Comparison of ENCODE assay signal across 16 cellular contexts in the genomic region with DNA sequence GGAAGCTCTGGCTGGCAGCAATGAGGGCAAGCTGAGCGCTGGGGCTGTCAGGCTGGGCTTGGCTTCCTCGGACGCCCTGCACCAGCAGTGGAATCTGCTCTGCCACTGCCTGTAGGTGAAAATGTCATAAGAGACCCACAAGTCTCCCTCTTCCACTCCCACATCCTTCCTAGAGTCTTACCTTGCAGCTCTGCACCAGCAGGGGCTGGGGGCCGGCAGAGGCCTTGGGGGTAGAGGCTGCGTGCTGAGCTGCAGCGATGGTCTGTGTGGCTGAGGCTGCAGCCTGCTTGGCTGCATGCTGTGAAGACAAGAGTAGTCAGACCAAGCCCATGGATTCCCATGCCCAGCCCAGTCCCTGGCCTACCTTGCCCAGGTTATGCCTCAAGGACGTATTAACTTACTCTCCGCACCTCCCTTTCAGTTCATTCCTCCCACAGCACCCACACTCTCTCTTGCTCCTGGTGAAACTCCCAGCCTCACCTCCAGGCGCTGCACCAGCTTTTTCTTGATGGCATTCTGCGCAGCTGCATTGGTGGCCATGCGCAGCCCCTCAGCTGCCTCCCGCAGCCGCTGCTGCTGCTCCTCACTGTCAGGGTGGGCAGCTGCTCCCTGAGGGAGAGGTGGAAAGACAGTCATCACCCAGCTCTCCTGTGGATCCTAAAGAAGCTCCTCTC. TPM values are rescaled to one million over a fixed set of nuclear protein-coding genes. Genes with fewer than 3 reads are reported as not detected.
DNase-seq lines count a peak whose midpoint lies in the region; ATAC-seq and TF ChIP-seq lines count a peak whose summit lies in the region.
"Had no signal": no experiment of that assay in that cellular context is flagged by ENCODE, and none has a peak within 500 bp of the region (broad histone marks: within the 10 kb centered on the region; RNA-seq: fewer than 3 reads in every experiment).

No MANE protein-coding gene starts in this region.

- H4K20me1 ChIP-seq in H9 (ENCODE audit: control insufficient read depth, insufficient read depth, insufficient read length) = no peaks in the 10 kb centered on the region

- no peak overlapping the region for H2BK15ac ChIP-seq in H9 (ENCODE audit: low read depth, low read length)

- no peaks in the 10 kb centered on the region for H3K27me3 ChIP-seq in H9 (ENCODE audit: insufficient read depth, low read length)
- H3K27me3 ChIP-seq in gastroesophageal sphincter = no peaks in the 10 kb centered on the region
- H3K27me3 ChIP-seq: right lobe of liver, transverse colon had no signal

- peaks cover 15 to 100% of the 10 kb centered on the region in 2 donors for H3K36me3 ChIP-seq in gastroesophageal sphincter

- no peak overlapping the region for H2AK5ac ChIP-seq in H9 (ENCODE audit: insufficient read length, low read length)

- H2BK5ac ChIP-seq in H9 (ENCODE audit: insufficient read length, low read length) = no peak overlapping the region

- H3K27ac Mint-ChIP-seq in H9 = peak overlapping the region; percentile 61 to 82 (median 72); a peak in 4 of 7 replicates
- H3K27ac Mint-ChIP-seq in activated T-helper 17 cell treated with anti-CD3 and anti-CD28 coated beads, Interleukin-2, amount 50 U/mL, for 72 hours = peak overlapping the region; percentile 58
- H3K27ac Mint-ChIP-seq: activated naive CD4-positive, alpha-beta T cell treated with anti-CD3 and anti-CD28 coated beads, Interleukin-2, amount 50 U/mL, for 24 hours had no signal

- H3K18ac ChIP-seq in H9 (ENCODE audit: insufficient read length, low read depth, low read length) = no peak overlapping the region

- peaks cover 0 to 9% of the 10 kb centered on the region in 2 experiments; a peak in 2 of 4 replicates for H3K4me1 Mint-ChIP-seq in H9
- peaks cover 9% of the 10 kb centered on the region for H3K4me1 Mint-ChIP-seq in activated T-helper 17 cell treated with anti-CD3 and anti-CD28 coated beads, Interleukin-2, amount 50 U/mL, for 72 hours
- H3K4me1 Mint-ChIP-seq: activated naive CD4-positive, alpha-beta T cell treated with anti-CD3 and anti-CD28 coated beads, Interleukin-2, amount 50 U/mL, for 24 hours had no signal

- no peak overlapping the region for H3K4ac ChIP-seq in H9 (ENCODE audit: low read depth, low read length)

- H3K9me3 ChIP-seq in H9 (ENCODE audit: control insufficient read depth, low read depth, low read length) (no peaks in the 10 kb centered on the region), gastroesophageal sphincter (no peaks in the 10 kb centered on the region)
- H3K9me3 ChIP-seq: right lobe of liver, transverse colon had no signal

- no peak overlapping the region for H2BK120ac ChIP-seq in H9 (ENCODE audit: low read depth, low read length, poor library complexity, severe bottlenecking)

- H3K27ac ChIP-seq in H9 (ENCODE audit: insufficient read length, low read depth, low read length) = no peak overlapping the region
- peak overlapping the region; percentile 63 to 98 (median 86) for H3K27ac ChIP-seq in gastroesophageal sphincter
- H3K27ac ChIP-seq: right lobe of liver, transverse colon had no signal

- H3K23ac ChIP-seq in H9 (ENCODE audit: insufficient read length, low read depth, low read length) = no peak overlapping the region

- no peaks in the 10 kb centered on the region for H3K23me2 ChIP-seq in H9 (ENCODE audit: insufficient read length, low read depth, low read length, poor library complexity, severe bottlenecking)

- no peak overlapping the region for H3K4me3 Mint-ChIP-seq in H9
- no peak overlapping the region for H3K4me3 Mint-ChIP-seq in activated T-helper 17 cell treated with anti-CD3 and anti-CD28 coated beads, Interleukin-2, amount 50 U/mL, for 72 hours
- H3K4me3 Mint-ChIP-seq: activated naive CD4-positive, alpha-beta T cell treated with anti-CD3 and anti-CD28 coated beads, Interleukin-2, amount 50 U/mL, for 24 hours had no signal

- no peak overlapping the region for H3K4me3 ChIP-seq in gastroesophageal sphincter
- H3K4me3 ChIP-seq: right lobe of liver, transverse colon had no signal

- TF ChIP-seq POLR2A in gastroesophageal sphincter (IDR thresholded peaks at IDR 0.05) = no peak

- no peaks in the 10 kb centered on the region for H3K79me1 ChIP-seq in H9 (ENCODE audit: insufficient read depth, low read depth, low read length, poor library complexity, severe bottlenecking)

- DNase-seq in H9 (no peak), putamen (ENCODE audit: low spot score) (peak; percentile 66)
- DNase-seq in effector CD8-positive, alpha-beta T cell (lab: John Stamatoyannopoulos, UW) = no peak
- DNase-seq: activated CD4-positive, alpha-beta T cell treated with anti-CD3 and anti-CD28 coated beads, Interleukin-2, amount 50 U/mL, for 1 hour; dermis blood vessel endothelial cell; erythroblast; NCI-H1092; NCI-H2081 treated with DMSO at 0.1 percent for 48 hours; right lobe of liver; stimulated activated naive CD4-positive, alpha-beta T cell; transverse colon had no signal

- no peaks in the 10 kb centered on the region for H3K4me1 ChIP-seq in H9 (ENCODE audit: insufficient read depth, low read length)
- H3K4me1 ChIP-seq in gastroesophageal sphincter = peaks cover 0 to 30% (median 0%) of the 10 kb centered on the region in 3 donors
- H3K4me1 ChIP-seq: right lobe of liver, transverse colon had no signal

- ATAC-seq in activated T-helper 17 cell treated with anti-CD3 and anti-CD28 coated beads, Interleukin-2, amount 50 U/mL, for 72 hours (replicated peaks) = no peak
- ATAC-seq in gastroesophageal sphincter (no peak), HG03439 (IDR thresholded peaks at IDR 0.05; ENCODE audit: unreplicated experiment) (no peak), HG03378 (IDR thresholded peaks at IDR 0.05; ENCODE audit: unreplicated experiment) (no peak)

- peaks cover 58 to 94% (median 93%) of the 10 kb centered on the region in 3 experiments for H3K36me3 Mint-ChIP-seq in H9 (ENCODE audit: insufficient read depth in 1 of 3, low read depth in 3 of 3)
- H3K36me3 Mint-ChIP-seq in activated T-helper 17 cell treated with anti-CD3 and anti-CD28 coated beads, Interleukin-2, amount 50 U/mL, for 72 hours (ENCODE audit: low read depth) = no peaks in the 10 kb centered on the region

- H3K9me3 Mint-ChIP-seq in H9 = no peaks in the 10 kb centered on the region
- H3K9me3 Mint-ChIP-seq in activated T-helper 17 cell treated with anti-CD3 and anti-CD28 coated beads, Interleukin-2, amount 50 U/mL, for 72 hours = no peaks in the 10 kb centered on the region
- H3K9me3 Mint-ChIP-seq: activated naive CD4-positive, alpha-beta T cell treated with anti-CD3 and anti-CD28 coated beads, Interleukin-2, amount 50 U/mL, for 24 hours had no signal

- no peak overlapping the region for H3K4me2 ChIP-seq in H9 (ENCODE audit: insufficient read depth, insufficient read length, low read length)

- H3T11ph ChIP-seq in H9 (ENCODE audit: low read length) = no peak overlapping the region

- H3K9ac ChIP-seq in H9 (ENCODE audit: extremely low read depth, insufficient read length, low read length) = no peak overlapping the region

- no peak overlapping the region for H4K91ac ChIP-seq in H9 (ENCODE audit: insufficient read length, low read depth, low read length)

- no peak for TF ChIP-seq EP300 in gastroesophageal sphincter (IDR thresholded peaks at IDR 0.05)

- no peak overlapping the region for H2BK12ac ChIP-seq in H9 (ENCODE audit: insufficient read length, low read depth, low read length)

- H3K79me2 ChIP-seq in H9 (ENCODE audit: insufficient read depth, low read length) = no peaks in the 10 kb centered on the region

- TF ChIP-seq CTCF in H9 (conservative IDR thresholded peaks at IDR 0.05) (no peak), gastroesophageal sphincter (IDR thresholded peaks at IDR 0.05) (no peak)

- no peak overlapping the region for H4K5ac ChIP-seq in H9 (ENCODE audit: insufficient read length, low read depth, low read length)

- no peak overlapping the region for H4K8ac ChIP-seq in H9 (replicated peaks; ENCODE audit: insufficient read length, low read depth, low read length)

- no peak overlapping the region for H3K14ac ChIP-seq in H9 (ENCODE audit: insufficient read depth, low read length)

- H2BK20ac ChIP-seq in H9 (ENCODE audit: low read depth, low read length, poor library complexity, severe bottlenecking) = no peak overlapping the region

- H3K56ac ChIP-seq in H9 (ENCODE audit: insufficient read length, low read depth, low read length) = no peak overlapping the region

- no peaks in the 10 kb centered on the region; the same call in 1 of the 2 replicates for H3K27me3 Mint-ChIP-seq in H9 (ENCODE audit: low read depth)
- no peaks in the 10 kb centered on the region for H3K27me3 Mint-ChIP-seq in activated T-helper 17 cell treated with anti-CD3 and anti-CD28 coated beads, Interleukin-2, amount 50 U/mL, for 72 hours
- H3K27me3 Mint-ChIP-seq: activated naive CD4-positive, alpha-beta T cell treated with anti-CD3 and anti-CD28 coated beads, Interleukin-2, amount 50 U/mL, for 24 hours had no signal

- H2AFZ ChIP-seq in H9 (ENCODE audit: low read length) = no peak overlapping the region

- no CpG with 5 or more reads among the region's 13 CpGs for WGBS in H9 (ENCODE audit: extremely low coverage, insufficient read length, low lambda C conversion rate)
- WGBS in gastroesophageal sphincter (ENCODE audit: low coverage in 1 of 2), 2 donors = 93 to 97% methylated on average over 3 to 6 of the region's 13 CpGs

RNA-seq across cellular contexts. Expression of a gene that starts 17.3 kb away (rescaled TPM):
- 102 and 103 TPM in 2 replicates for total RNA-seq in H9 (2021)
- total RNA-seq in activated T-helper 17 cell treated with anti-CD3 and anti-CD28 coated beads, Interleukin-2, amount 50 U/mL, for 72 hours = 100 to 1,000 TPM; 293 to 458 TPM
- total RNA-seq in gastroesophageal sphincter = 1,000 to 10,000 TPM in 3 of 4 donors, 100 to 1,000 TPM in 1; 888 to 1,583 (median 1,047) TPM

RNA-seq across cellular contexts. Expression of a gene that starts 17.8 kb away (rescaled TPM):
- total RNA-seq in H9 (2021) = 26.9 and 27.3 TPM in 2 replicates
- total RNA-seq in activated T-helper 17 cell treated with anti-CD3 and anti-CD28 coated beads, Interleukin-2, amount 50 U/mL, for 72 hours = 10 to 100 TPM; 23.9 to 40.3 TPM
- 100 to 1,000 TPM in 1 of 4 donors, 10 to 100 TPM in 3; 75.0 to 104 (median 83.7) TPM for total RNA-seq in gastroesophageal sphincter

RNA-seq across cellular contexts. Expression of a gene that starts 25.0 kb away (rescaled TPM):
- total RNA-seq in H9 (2021) = 221 and 225 TPM in 2 replicates
- total RNA-seq in activated T-helper 17 cell treated with anti-CD3 and anti-CD28 coated beads, Interleukin-2, amount 50 U/mL, for 72 hours = 1 to 10 TPM; 4.1 to 6.2 TPM
- over 10,000 TPM in 3 of 4 donors, 1,000 to 10,000 TPM in 1; 7,572 to 13,568 (median 12,084) TPM for total RNA-seq in gastroesophageal sphincter

RNA-seq across cellular contexts. Expression of a gene that starts 34.3 kb away (rescaled TPM):
- 90.7 and 103 TPM in 2 replicates for total RNA-seq in H9 (2021)
- total RNA-seq in activated T-helper 17 cell treated with anti-CD3 and anti-CD28 coated beads, Interleukin-2, amount 50 U/mL, for 72 hours = 10 to 100 TPM; 27.0 to 36.0 TPM
- 10 to 100 TPM; 35.3 to 81.1 (median 54.3) TPM for total RNA-seq in gastroesophageal sphincter

RNA-seq across cellular contexts. Expression of a gene that starts 34.4 kb away (rescaled TPM):
- total RNA-seq in H9 (2021) = 23.5 and 25.7 TPM in 2 replicates
- total RNA-seq in activated T-helper 17 cell treated with anti-CD3 and anti-CD28 coated beads, Interleukin-2, amount 50 U/mL, for 72 hours = 10 to 100 TPM; 18.9 to 25.6 TPM
- total RNA-seq in gastroesophageal sphincter = 10 to 100 TPM; 19.7 to 34.4 (median 23.4) TPM

Comparison
In these comparisons a context has a peak if more than half of its experiments do, and no peak if none do; other contexts are left out.
1. RNA of a gene that starts 25.0 kb away (total RNA-seq): 7,572 to 13,568 TPM in gastroesophageal sphincter; 221 to 225 TPM in H9 and 4.1 to 6.2 TPM in activated T-helper 17 cell treated with anti-CD3 and anti-CD28 coated beads, Interleukin-2, amount 50 U/mL, for 72 hours; every median in the first group is over 10 times any median in the second.